ENCODE assay signal across 8 cellular contexts in the genomic region with DNA sequence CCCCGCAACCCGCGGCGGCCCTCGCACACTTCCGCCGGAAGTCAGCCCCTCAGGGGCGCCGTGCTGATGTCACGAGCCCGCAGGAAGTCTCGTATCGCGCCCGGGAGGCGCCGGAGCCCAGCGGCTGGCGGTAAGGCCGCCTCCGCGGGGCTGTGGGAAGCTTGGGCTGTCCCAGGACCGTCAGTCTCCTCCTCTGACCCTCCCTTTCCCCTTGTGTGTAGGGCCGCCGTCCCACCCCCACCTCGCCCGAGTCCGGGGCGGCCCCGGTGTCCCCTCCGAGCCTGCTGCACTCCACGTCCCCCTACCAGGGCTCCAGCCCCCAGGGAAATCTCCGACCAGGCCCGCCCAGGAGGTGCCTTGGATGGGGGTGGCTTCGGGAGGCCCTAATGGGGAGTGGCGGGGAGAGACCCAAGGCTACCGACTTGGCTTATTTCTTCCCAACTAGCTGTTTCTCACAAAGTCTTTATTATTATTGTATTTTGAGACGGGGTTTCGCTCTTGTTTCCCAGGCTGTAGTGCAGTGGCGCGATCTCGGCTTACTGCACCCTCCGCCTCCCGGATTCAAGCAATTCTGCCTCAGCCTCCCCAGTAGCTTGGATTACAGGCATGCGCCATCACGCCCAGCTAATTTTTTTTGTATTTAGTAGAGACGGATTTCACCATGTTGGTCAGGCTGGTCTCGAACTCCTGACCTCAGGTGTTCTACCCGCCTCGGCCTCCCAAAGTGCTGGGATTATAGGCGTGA. TPM values are rescaled to one million over a fixed set of nuclear protein-coding genes. Genes with fewer than 3 reads are reported as not detected.
A peak's percentile ranks its signal among the peaks of the same experiment; 100 is the strongest.
DNase-seq lines count a peak whose midpoint lies in the region; ATAC-seq, FAIRE-seq and TF ChIP-seq lines count a peak whose summit lies in the region.

Gene ZDHHC4, plus strand, starts transcription at position 86 of the 745 bp plus-strand sequence. CDS start 3,108 bp downstream, outside the sequence.

- H3K4me1 ChIP-seq in BLaER1 (peaks cover 95% of the 10 kb centered on the region), HepG2 (ENCODE audit: insufficient read depth, low read length) (peaks cover 76% of the 10 kb centered on the region)

- DNase-seq in NCI-H526 treated with DMSO at 0.1 percent for 48 hours (lab: John Stamatoyannopoulos, UW): peak; percentile 79
- peak; percentile 88 for DNase-seq in activated CD4-positive, alpha-beta T cell treated with anti-CD3 and anti-CD28 coated beads, Interleukin-2, amount 10 ng/mL, durations not matched to agents 7 days and 5 days
- DNase-seq in dedifferentiated amniotic fluid mesenchymal stem cell (ENCODE audit: extremely low spot score): peak; percentile 67
- peak; percentile 87 for DNase-seq in HepG2 (ENCODE audit: low spot score)
- DNase-seq in stimulated activated CD4-positive, alpha-beta T cell treated with anti-CD3 and anti-CD28 coated beads, Interleukin-2, amount 100 ng/mL, for 48 hours: peak; percentile 86

- H3K9me3 ChIP-seq in BLaER1 (peaks cover 3% of the 10 kb centered on the region; the same call in 1 of the 2 replicates), HepG2 (ENCODE audit: low read length) (no peaks in the 10 kb centered on the region)

- no peaks in the 10 kb centered on the region for H3K9me3 Mint-ChIP-seq in activated CD4-positive, alpha-beta T cell treated with anti-CD3 and anti-CD28 coated beads, Interleukin-2, amount 10 ng/mL, durations not matched to agents 7 days and 5 days

- H3K36me3 ChIP-seq in BLaER1 (peaks cover 2% of the 10 kb centered on the region; the same call in 1 of the 2 replicates), HepG2 (replicated peaks in 1 of 2; ENCODE audit: control insufficient read depth in 1 of 2, insufficient read depth in 2 of 2, low read length in 2 of 2) (peaks cover 7 to 24% of the 10 kb centered on the region in 2 experiments)

- CTCF ChIA-PET in activated CD4-positive, alpha-beta T cell treated with anti-CD3 and anti-CD28 coated beads, Interleukin-2, amount 10 ng/mL, durations not matched to agents 7 days and 5 days (lab: Charles Lee): interaction anchor here (1.2 to 5.3 kb wide), 4 partner anchors 11 to 29 kb away, joined by 4 to 29 read pairs (median 4); partner anchors contain the start of gene INTS15
- CTCF ChIA-PET in HepG2 (lab: Yijun Ruan, JAX; ENCODE audit: low intra/inter-chr PET ratio, low total read pairs): no interaction called here

- peaks cover 19% of the 10 kb centered on the region for H3K36me3 Mint-ChIP-seq in activated CD4-positive, alpha-beta T cell treated with anti-CD3 and anti-CD28 coated beads, Interleukin-2, amount 10 ng/mL, durations not matched to agents 7 days and 5 days (ENCODE audit: low read depth)

- H3K27me3 ChIP-seq in BLaER1 (no peaks in the 10 kb centered on the region), HepG2 (ENCODE audit: control insufficient read depth in 1 of 2, insufficient read depth in 2 of 2, low read length in 2 of 2) (no peaks in the 10 kb centered on the region)

- H3K4me3 ChIP-seq in BLaER1 (peak within 1 kb of the TSS; percentile 74), HepG2 (replicated peaks in 1 of 3; ENCODE audit: insufficient read depth in 1 of 3, low read depth in 2 of 3, low read length in 3 of 3) (peak within 1 kb of the TSS; percentile 86 to 90 (median 87))

- WGBS in HepG2 (ENCODE audit: low lambda C conversion rate): 0% methylated on average over 31 of the region's 51 CpGs

- ATAC-seq in GM19324 (IDR thresholded peaks at IDR 0.05; ENCODE audit: low FRiP score, unreplicated experiment) (peak; percentile 97), HG03460 (IDR thresholded peaks at IDR 0.05; ENCODE audit: unreplicated experiment) (peak; percentile 94), HepG2 (peak; percentile 84)

- in situ Hi-C loops in HepG2 (cut with HindIII; ENCODE audit: extremely low pct_ligation_motif_present, low pct_unique_long_range_greater_than_20kb): no loop called here

- H3K4me2 ChIP-seq in BLaER1: peak within 1 kb of the TSS; percentile 87
- H3K4me2 ChIP-seq in HepG2 (ENCODE audit: low read depth, low read length): peak within 1 kb of the TSS; percentile 97

- FAIRE-seq in HepG2 (lab: Jason Lieb, UNC): no peak

- 0 out of 2 replicates have a peak, but pooled peaks have one; percentile 17 for TF ChIP-seq CTCF in HepG2 (CRISPR knock-in tag; IDR thresholded peaks at IDR 0.05)

- peaks cover 17% of the 10 kb centered on the region for H3K79me2 ChIP-seq in HepG2 (ENCODE audit: insufficient read depth, low read length)

- TF ChIP-seq EP300 in HepG2 (IDR thresholded peaks at IDR 0.05; ENCODE audit: low read depth in 2 of 2, low read length in 2 of 2): peak in 1 of 2 experiments; percentile 35; a peak in 1 of 4 replicates
- peak; percentile 32; the same call in 1 of the 2 replicates for TF ChIP-seq EP300 in HepG2 (CRISPR knock-in tag; IDR thresholded peaks at IDR 0.05; ENCODE audit: borderline replicate concordance)

- H4K20me1 ChIP-seq in BLaER1 (no peaks in the 10 kb centered on the region), HepG2 (ENCODE audit: insufficient read depth, low read length) (no peaks in the 10 kb centered on the region)

- no peaks in the 10 kb centered on the region for H3K27me3 Mint-ChIP-seq in activated CD4-positive, alpha-beta T cell treated with anti-CD3 and anti-CD28 coated beads, Interleukin-2, amount 10 ng/mL, durations not matched to agents 7 days and 5 days

- H2AFZ ChIP-seq in HepG2 (ENCODE audit: low read length): no peak within 1 kb of the TSS

- intact Hi-C loops in HepG2 (cut with micrococcal nuclease; ENCODE audit: unreplicated experiment): loop anchor here (2.0 kb wide), 1 partner anchor 13 kb away; the partner anchor contains the start of gene INTS15

- TF ChIP-seq RAD21 in HepG2 (CRISPR knock-in tag; IDR thresholded peaks at IDR 0.05): peak; percentile 59

- peak within 1 kb of the TSS; percentile 91 for H3K9ac ChIP-seq in BLaER1
- H3K9ac ChIP-seq in HepG2 (ENCODE audit: insufficient read depth, low read depth, low read length): peak within 1 kb of the TSS; percentile 97

- H3K4me3 Mint-ChIP-seq in activated CD4-positive, alpha-beta T cell treated with anti-CD3 and anti-CD28 coated beads, Interleukin-2, amount 10 ng/mL, durations not matched to agents 7 days and 5 days: peak within 1 kb of the TSS; percentile 84

- H3K4me1 Mint-ChIP-seq in activated CD4-positive, alpha-beta T cell treated with anti-CD3 and anti-CD28 coated beads, Interleukin-2, amount 10 ng/mL, durations not matched to agents 7 days and 5 days: peaks cover 38% of the 10 kb centered on the region

- TF ChIP-seq POLR2A in HepG2 (IDR thresholded peaks at IDR 0.05; ENCODE audit: insufficient read depth in 1 of 2, low read depth in 2 of 2, low read length in 2 of 2): peak; percentile 92 to 95

- POLR2A ChIA-PET in activated CD4-positive, alpha-beta T cell treated with anti-CD3 and anti-CD28 coated beads, Interleukin-2, amount 10 ng/mL, durations not matched to agents 7 days and 5 days (lab: Charles Lee): no interaction called here
- POLR2A ChIA-PET in HepG2 (lab: Yijun Ruan, JAX): interaction anchor here (0.6 to 5.1 kb wide), 13 partner anchors 10 to 796 kb away, joined by 3 to 105 read pairs (median 3); partner anchors contain the start of genes DAGLB, INTS15 and RNF216

- peak within 1 kb of the TSS; percentile 94 for H3K27ac Mint-ChIP-seq in activated CD4-positive, alpha-beta T cell treated with anti-CD3 and anti-CD28 coated beads, Interleukin-2, amount 10 ng/mL, durations not matched to agents 7 days and 5 days

- H3K27ac ChIP-seq in BLaER1: peak within 1 kb of the TSS; percentile 95
- H3K27ac ChIP-seq in HepG2 (ENCODE audit: extremely low read length, insufficient read depth, low read length): peak within 1 kb of the TSS; percentile 98

- BruUV-seq in HepG2 (replicated peaks; lab: Mats Ljungman, UMichigan): TSS peak; percentile 68

TF ChIP-seq in HepG2, 621 proteins besides CTCF, POLR2A, EP300 and RAD21 (continues in another document):
- TF ChIP-seq EHMT2 (IDR thresholded peaks at IDR 0.05; ENCODE audit: borderline replicate concordance, low read depth, low read length) (no peak), SMAD1 (CRISPR knock-in tag; IDR thresholded peaks at IDR 0.05; ENCODE audit: borderline replicate concordance, low read depth) (no peak), NPAS2 (CRISPR knock-in tag; IDR thresholded peaks at IDR 0.05; ENCODE audit: borderline replicate concordance) (no peak), HDAC2 (CRISPR knock-in tag; IDR thresholded peaks at IDR 0.05) (peak; percentile 58; the same call in 1 of the 2 replicates)

RNA-seq across cellular contexts. Expression of gene ZDHHC4, which starts in this region (rescaled TPM):
- 10 to 100 TPM; 29.9 to 35.3 TPM for total RNA-seq in activated CD4-positive, alpha-beta T cell treated with anti-CD3 and anti-CD28 coated beads, Interleukin-2, amount 10 ng/mL, durations not matched to agents 7 days and 5 days
- total RNA-seq in HepG2 (2016; rRNA removed; fragmentation: Illumina TruSeq; extraction: Trizol): 65.4 and 83.2 TPM in 2 replicates
- 226 and 246 TPM in 2 replicates for total RNA-seq in HepG2 (2016; cell fraction: cytosol; rRNA removed; fragmentation: Illumina TruSeq; extraction: Trizol; ENCODE audit: low read depth)
- total RNA-seq in HepG2 (2016; cell fraction: insoluble cytoplasmic fraction; rRNA removed; fragmentation: Illumina TruSeq; extraction: Trizol): 68.5 and 81.1 TPM in 2 replicates
- 224 and 257 TPM in 2 replicates for total RNA-seq in HepG2 (2016; cell fraction: membrane; rRNA removed; fragmentation: Illumina TruSeq; extraction: Trizol)
- 64.6 and 66.3 TPM in 2 replicates for total RNA-seq in HepG2 (2016; cell fraction: nucleus; rRNA removed; fragmentation: Illumina TruSeq; extraction: Trizol)
- 164 and 188 TPM in 2 replicates for polyA plus RNA-seq in HepG2 (2011; rRNA removed)
- 211 and 259 TPM in 2 replicates for polyA plus RNA-seq in HepG2 (2011; cell fraction: cytosol; rRNA removed)
- 123 and 147 TPM in 2 replicates for polyA plus RNA-seq in HepG2 (2011; cell fraction: nucleus; rRNA removed)
- 113 and 117 TPM in 2 replicates for polyA plus RNA-seq in HepG2 (2012)
- polyA plus RNA-seq in HepG2 (2016; cell fraction: cytosol; fragmentation: Illumina TruSeq; extraction: Trizol; ENCODE audit: low read depth): 267 and 344 TPM in 2 replicates
- polyA plus RNA-seq in HepG2 (2016; cell fraction: insoluble cytoplasmic fraction; fragmentation: Illumina TruSeq; extraction: Trizol; ENCODE audit: low read depth): 67.4 and 79.0 TPM in 2 replicates
- polyA plus RNA-seq in HepG2 (2016; cell fraction: membrane; fragmentation: Illumina TruSeq; extraction: Trizol; ENCODE audit: low read depth): 232 and 277 TPM in 2 replicates
- polyA plus RNA-seq in HepG2 (2016; cell fraction: nucleus; fragmentation: Illumina TruSeq; extraction: Trizol; ENCODE audit: insufficient read depth, low read depth): 95.8 and 95.9 TPM in 2 replicates
- 201 and 369 TPM in 2 replicates for polyA minus RNA-seq in HepG2 (2011; rRNA and poly(A)+ RNA removed; ENCODE audit: low replicate concordance)
- 60.4 and 76.0 TPM in 2 replicates for polyA minus RNA-seq in HepG2 (2011; cell fraction: cytosol; rRNA and poly(A)+ RNA removed)
- 68.5 and 88.6 TPM in 2 replicates for polyA minus RNA-seq in HepG2 (2011; cell fraction: nucleus; rRNA and poly(A)+ RNA removed)

Comparison
In these comparisons a context has a peak if more than half of its experiments do, and no peak if none do; other contexts are left out.
1. Peak in every context shown above with its lines: DNase-seq, ATAC-seq, H3K4me3 ChIP-seq and H3K27ac ChIP-seq.